ENCODE assay signal across 8 cellular contexts in genomic region chr11:57321996-57322880, GRCh38. TPM values are rescaled to one million over a fixed set of nuclear protein-coding genes. Genes with fewer than 3 reads are reported as not detected.
DNase-seq lines count a peak whose midpoint lies in the region; ATAC-seq and TF ChIP-seq lines count a peak whose summit lies in the region.

No MANE protein-coding gene starts in this region.

- no peaks in the 10 kb centered on the region for H3K9me3 Mint-ChIP-seq in T-helper 1 cell treated with Interleukin-12 subunit alpha and Interleukin-12 subunit beta and Interleukin-4 antibody, amounts not matched to agents 30 μg/mL and 1 μg/mL, for 36 hours
- H3K9me3 Mint-ChIP-seq in activated CD4-positive, alpha-beta T cell treated with anti-CD3 and anti-CD28 coated beads, Interleukin-2, amount 10 ng/mL, durations not matched to agents 24 days and 14 days: no peaks in the 10 kb centered on the region

- H3K4me3 ChIP-seq in brain microvascular endothelial cell (ENCODE audit: low read depth, low read length): peak overlapping the region; percentile 50

- no peaks in the 10 kb centered on the region for H3K27me3 Mint-ChIP-seq in T-helper 1 cell treated with Interleukin-12 subunit alpha and Interleukin-12 subunit beta and Interleukin-4 antibody, amounts not matched to agents 30 μg/mL and 1 μg/mL, for 36 hours (ENCODE audit: low read depth)
- H3K27me3 Mint-ChIP-seq in activated CD4-positive, alpha-beta T cell treated with anti-CD3 and anti-CD28 coated beads, Interleukin-2, amount 10 ng/mL, durations not matched to agents 24 days and 14 days: no peaks in the 10 kb centered on the region

- TF ChIP-seq CTCF in brain microvascular endothelial cell (IDR thresholded peaks at IDR 0.05; ENCODE audit: low read depth, low read length, missing control alignments): no peak

- peaks cover 44% of the 10 kb centered on the region for H3K36me3 ChIP-seq in brain microvascular endothelial cell (replicated peaks)

- H3K4me1 Mint-ChIP-seq in T-helper 1 cell treated with Interleukin-12 subunit alpha and Interleukin-12 subunit beta and Interleukin-4 antibody, amounts not matched to agents 30 μg/mL and 1 μg/mL, for 36 hours (ENCODE audit: low read depth): peaks cover 40% of the 10 kb centered on the region
- peaks cover 35% of the 10 kb centered on the region for H3K4me1 Mint-ChIP-seq in activated CD4-positive, alpha-beta T cell treated with anti-CD3 and anti-CD28 coated beads, Interleukin-2, amount 10 ng/mL, durations not matched to agents 24 days and 14 days

- H3K27ac Mint-ChIP-seq in T-helper 1 cell treated with Interleukin-12 subunit alpha and Interleukin-12 subunit beta and Interleukin-4 antibody, amounts not matched to agents 30 μg/mL and 1 μg/mL, for 36 hours: no peak overlapping the region
- no peak overlapping the region for H3K27ac Mint-ChIP-seq in activated CD4-positive, alpha-beta T cell treated with anti-CD3 and anti-CD28 coated beads, Interleukin-2, amount 10 ng/mL, durations not matched to agents 24 days and 14 days

- H3K27me3 ChIP-seq in brain microvascular endothelial cell (replicated peaks): no peaks in the 10 kb centered on the region

- peaks cover 22% of the 10 kb centered on the region for H3K36me3 Mint-ChIP-seq in T-helper 1 cell treated with Interleukin-12 subunit alpha and Interleukin-12 subunit beta and Interleukin-4 antibody, amounts not matched to agents 30 μg/mL and 1 μg/mL, for 36 hours (ENCODE audit: low read depth)
- H3K36me3 Mint-ChIP-seq in activated CD4-positive, alpha-beta T cell treated with anti-CD3 and anti-CD28 coated beads, Interleukin-2, amount 10 ng/mL, durations not matched to agents 24 days and 14 days (ENCODE audit: low read depth): peaks cover 35% of the 10 kb centered on the region

- ATAC-seq in GM18909 (IDR thresholded peaks at IDR 0.05; ENCODE audit: poor library complexity, unreplicated experiment): no peak

- intact Hi-C loops in activated CD4-positive, alpha-beta T cell treated with anti-CD3 and anti-CD28 coated beads, Interleukin-2, amount 10 ng/mL, durations not matched to agents 24 days and 14 days (cut with micrococcal nuclease): no loop called here

- peak overlapping the region; percentile 39 for H3K4me3 Mint-ChIP-seq in T-helper 1 cell treated with Interleukin-12 subunit alpha and Interleukin-12 subunit beta and Interleukin-4 antibody, amounts not matched to agents 30 μg/mL and 1 μg/mL, for 36 hours
- no peak overlapping the region for H3K4me3 Mint-ChIP-seq in activated CD4-positive, alpha-beta T cell treated with anti-CD3 and anti-CD28 coated beads, Interleukin-2, amount 10 ng/mL, durations not matched to agents 24 days and 14 days

- in situ Hi-C loops in brain microvascular endothelial cell (cut with HindIII; ENCODE audit: low pct_ligation_motif_present, low sequenced_read_pairs): no loop called here

- DNase-seq in T-helper 1 cell (no peak), NCI-H2196 treated with DMSO at 0.1 percent for 48 hours (lab: John Stamatoyannopoulos, UW; ENCODE audit: unreplicated experiment) (peak; percentile 78), brain microvascular endothelial cell (peak; percentile 96), hippocampal formation (lab: John Stamatoyannopoulos, UW) (peak; percentile 18 to 65), renal cortical epithelial cell (ENCODE audit: low read depth) (peak; percentile 96)
- no peak for DNase-seq in activated CD4-positive, alpha-beta T cell treated with anti-CD3 and anti-CD28 coated beads, Interleukin-2, amount 10 ng/mL, durations not matched to agents 24 days and 14 days

- peak overlapping the region; percentile 93 for H3K27ac ChIP-seq in brain microvascular endothelial cell

RNA-seq across cellular contexts. Expression of gene TNKS1BP1, which starts 2.5 kb away (rescaled TPM):
- total RNA-seq in renal cortical epithelial cell: 91.3 and 157 TPM in 2 replicates
- 23.7 and 24.2 TPM in 2 replicates for total RNA-seq in activated CD4-positive, alpha-beta T cell treated with anti-CD3 and anti-CD28 coated beads, Interleukin-2, amount 10 ng/mL, durations not matched to agents 24 days and 14 days

RNA-seq across cellular contexts. Expression of gene SSRP1, which starts 13.5 kb away (rescaled TPM):
- total RNA-seq in renal cortical epithelial cell: 55.0 and 120 TPM in 2 replicates
- 253 and 256 TPM in 2 replicates for total RNA-seq in activated CD4-positive, alpha-beta T cell treated with anti-CD3 and anti-CD28 coated beads, Interleukin-2, amount 10 ng/mL, durations not matched to agents 24 days and 14 days

RNA-seq across cellular contexts. Expression of gene P2RX3, which starts 15.9 kb away (rescaled TPM):
- not detected in 2 replicates for total RNA-seq in renal cortical epithelial cell
- total RNA-seq in activated CD4-positive, alpha-beta T cell treated with anti-CD3 and anti-CD28 coated beads, Interleukin-2, amount 10 ng/mL, durations not matched to agents 24 days and 14 days: not detected in 2 replicates

RNA-seq across cellular contexts. Expression of gene PRG3, which starts 58.7 kb away (rescaled TPM):
- total RNA-seq in renal cortical epithelial cell: not detected in 2 replicates
- total RNA-seq in activated CD4-positive, alpha-beta T cell treated with anti-CD3 and anti-CD28 coated beads, Interleukin-2, amount 10 ng/mL, durations not matched to agents 24 days and 14 days: not detected in 2 replicates

Comparison
In these comparisons a context has a peak if more than half of its experiments do, and no peak if none do; other contexts are left out.
1. DNase-seq: peak in NCI-H2196 treated with DMSO at 0.1 percent for 48 hours (single experiment), brain microvascular endothelial cell (single experiment), hippocampal formation (2 of 2) and renal cortical epithelial cell (single experiment); none in T-helper 1 cell (0 of 5) and activated CD4-positive, alpha-beta T cell treated with anti-CD3 and anti-CD28 coated beads, Interleukin-2, amount 10 ng/mL, durations not matched to agents 24 days and 14 days (single experiment).